9 cellular contexts compared by ENCODE assay signal in genomic region chr12:2811791-2812190, GRCh38. TPM values are rescaled to one million over a fixed set of nuclear protein-coding genes. Genes with fewer than 3 reads are reported as not detected.
DNase-seq lines count a peak whose midpoint lies in the region; ATAC-seq and TF ChIP-seq lines count a peak whose summit lies in the region.
"Had no signal": no experiment of that assay in that cellular context is flagged by ENCODE, and none has a peak within 500 bp of the region (broad histone marks: within the 10 kb centered on the region; RNA-seq: fewer than 3 reads in every experiment).

No MANE protein-coding gene starts in this region.

- H3K36me3 ChIP-seq in left lung (peaks cover 0 to under 1% of the 10 kb centered on the region in 2 donors), suprapubic skin (peaks cover 7% of the 10 kb centered on the region)

- TF ChIP-seq POLR2A in suprapubic skin (IDR thresholded peaks at IDR 0.05): no peak

- peaks cover 28% of the 10 kb centered on the region for H3K4me1 Mint-ChIP-seq in activated T-cell treated with anti-CD3 and anti-CD28 coated beads, Interleukin-2, amount 50 U/mL, for 4 hours (ENCODE audit: low read depth)
- peaks cover 25% of the 10 kb centered on the region for H3K4me1 Mint-ChIP-seq in activated naive CD8-positive, alpha-beta T cell (ENCODE audit: low read depth)

- no peak for TF ChIP-seq EP300 in suprapubic skin (IDR thresholded peaks at IDR 0.05)

- intact Hi-C loops in left lung (cut with DNase I): no loop called here

- H3K9me3 ChIP-seq in left lung (no peaks in the 10 kb centered on the region), suprapubic skin (no peaks in the 10 kb centered on the region)

- H3K4me3 Mint-ChIP-seq in activated T-cell treated with anti-CD3 and anti-CD28 coated beads, Interleukin-2, amount 50 U/mL, for 4 hours: peak overlapping the region; percentile 100
- peak overlapping the region; percentile 100 for H3K4me3 Mint-ChIP-seq in activated naive CD8-positive, alpha-beta T cell

- no peaks in the 10 kb centered on the region for H3K27me3 Mint-ChIP-seq in activated T-cell treated with anti-CD3 and anti-CD28 coated beads, Interleukin-2, amount 50 U/mL, for 4 hours (ENCODE audit: low read depth)
- H3K27me3 Mint-ChIP-seq in activated naive CD8-positive, alpha-beta T cell: no peaks in the 10 kb centered on the region

- H3K9me3 Mint-ChIP-seq in activated T-cell treated with anti-CD3 and anti-CD28 coated beads, Interleukin-2, amount 50 U/mL, for 4 hours: no peaks in the 10 kb centered on the region
- H3K9me3 Mint-ChIP-seq in activated naive CD8-positive, alpha-beta T cell (ENCODE audit: low read depth): no peaks in the 10 kb centered on the region

- H3K4me1 ChIP-seq in left lung (peaks cover 8 to 26% of the 10 kb centered on the region in 2 donors), suprapubic skin (peaks cover 22% of the 10 kb centered on the region)

- H3K4me3 ChIP-seq in left lung (peak overlapping the region; percentile 47 to 78), suprapubic skin (peak overlapping the region; percentile 63)

- 53% methylated on average over 5 of the region's 5 CpGs for WGBS in suprapubic skin

- H3K27ac Mint-ChIP-seq in activated naive CD8-positive, alpha-beta T cell: peak overlapping the region; percentile 28

- TF ChIP-seq CTCF in left lung (IDR thresholded peaks at IDR 0.05): no peak
- TF ChIP-seq CTCF in suprapubic skin (IDR thresholded peaks at IDR 0.05): no peak

- no peak for ATAC-seq in activated T-cell treated with anti-CD3 and anti-CD28 coated beads, Interleukin-2, amount 50 U/mL, for 4 hours
- ATAC-seq in left lung: no peak
- no peak for ATAC-seq in HG03095 (IDR thresholded peaks at IDR 0.05; ENCODE audit: unreplicated experiment)

- H3K27ac ChIP-seq in left lung: peak overlapping the region; percentile 93 to 97
- peak overlapping the region; percentile 92 for H3K27ac ChIP-seq in suprapubic skin

- H3K36me3 Mint-ChIP-seq in activated T-cell treated with anti-CD3 and anti-CD28 coated beads, Interleukin-2, amount 50 U/mL, for 4 hours (ENCODE audit: insufficient read depth): peaks cover 5% of the 10 kb centered on the region
- peaks cover 2% of the 10 kb centered on the region for H3K36me3 Mint-ChIP-seq in activated naive CD8-positive, alpha-beta T cell

- H3K27me3 ChIP-seq in left lung (no peaks in the 10 kb centered on the region), suprapubic skin (no peaks in the 10 kb centered on the region)

- DNase-seq in activated T-cell treated with anti-CD3 and anti-CD28 coated beads, Interleukin-2, amount 50 U/mL, for 4 hours: no peak
- no peak for DNase-seq in activated T-cell treated with anti-CD3 and anti-CD28 coated beads for 4 hours
- DNase-seq in left lung: no peak
- no peak for DNase-seq in suprapubic skin (ENCODE audit: low spot score in 2 of 2)
- no peak for DNase-seq in SIG-M5 treated with dmso at 0.1 percent for 504 hours (lab: John Stamatoyannopoulos, UW; ENCODE audit: unreplicated experiment)
- no peak for DNase-seq in activated gamma-delta T cell (lab: John Stamatoyannopoulos, UW)

RNA-seq across cellular contexts. Expression of gene ITFG2, which starts 0.7 kb away (rescaled TPM):
- 10 to 100 TPM; 39.7 to 46.9 (median 45.0) TPM for total RNA-seq in activated T-cell treated with anti-CD3 and anti-CD28 coated beads, Interleukin-2, amount 50 U/mL, for 4 hours
- 10 to 100 TPM; 29.0 to 32.1 TPM for total RNA-seq in left lung
- total RNA-seq in suprapubic skin: 10 to 100 TPM; 22.4 to 93.3 (median 35.8) TPM

RNA-seq across cellular contexts. Expression of gene FKBP4, which starts 17.0 kb away (rescaled TPM):
- total RNA-seq in activated T-cell treated with anti-CD3 and anti-CD28 coated beads, Interleukin-2, amount 50 U/mL, for 4 hours: 100 to 1,000 TPM; 296 to 336 (median 319) TPM
- 10 to 100 TPM; 48.1 to 80.9 TPM for total RNA-seq in left lung
- total RNA-seq in suprapubic skin: 10 to 100 TPM; 54.3 to 65.6 (median 59.5) TPM

RNA-seq across cellular contexts. Expression of gene NRIP2, which starts 23.0 kb away (rescaled TPM):
- not detected for total RNA-seq in activated T-cell treated with anti-CD3 and anti-CD28 coated beads, Interleukin-2, amount 50 U/mL, for 4 hours
- total RNA-seq in left lung (under 1 TPM; 0.79 to 0.96 TPM), suprapubic skin (1 to 10 TPM in 3 of 4 donors, under 1 TPM in 1; 0.48 to 4.7 (median 1.9) TPM)
- total RNA-seq: lung microvascular endothelial cell had no signal

RNA-seq across cellular contexts. Expression of gene TEX52, which starts 45.0 kb away (rescaled TPM):
- not detected for total RNA-seq in activated T-cell treated with anti-CD3 and anti-CD28 coated beads, Interleukin-2, amount 50 U/mL, for 4 hours
- not detected for total RNA-seq in left lung
- not detected for total RNA-seq in suprapubic skin
- total RNA-seq: lung microvascular endothelial cell had no signal
